8 cellular contexts compared by ENCODE assay signal in genomic region chr19:57599377-57599760, GRCh38. TPM values are rescaled to one million over a fixed set of nuclear protein-coding genes. Genes with fewer than 3 reads are reported as not detected.
A peak's percentile ranks its signal among the peaks of the same experiment; 100 is the strongest.
DNase-seq lines count a peak whose midpoint lies in the region; ATAC-seq, FAIRE-seq and TF ChIP-seq lines count a peak whose summit lies in the region.

No MANE protein-coding gene starts in this region.

- H3K27ac ChIP-seq in KMS-11, result no peak overlapping the region
- H3K27ac ChIP-seq in endothelial cell of umbilical vein (ENCODE audit: insufficient read depth, low read depth, low read length), result no peak overlapping the region
- no peak overlapping the region for H3K27ac ChIP-seq in rectal smooth muscle tissue (ENCODE audit: low read depth, low read length)

- H3K79me2 ChIP-seq in KMS-11 (ENCODE audit: insufficient read depth, low read depth) (no peaks in the 10 kb centered on the region), endothelial cell of umbilical vein (ENCODE audit: control insufficient read depth, insufficient read depth, low read length) (no peaks in the 10 kb centered on the region)

- H3K27me3 ChIP-seq in KMS-11 (ENCODE audit: insufficient read depth, low read depth) (no peaks in the 10 kb centered on the region), endothelial cell of umbilical vein (ENCODE audit: control insufficient read depth in 2 of 2, insufficient read depth in 2 of 2, low read length in 2 of 2) (no peaks in the 10 kb centered on the region), rectal smooth muscle tissue (ENCODE audit: control insufficient read depth, insufficient read depth, low read length) (no peaks in the 10 kb centered on the region)

- peak overlapping the region; percentile 57; the same call in 1 of the 2 replicates for H3K4me2 ChIP-seq in KMS-11
- peak overlapping the region; percentile 33 for H3K4me2 ChIP-seq in endothelial cell of umbilical vein (ENCODE audit: insufficient read depth, low read length)

- H2AFZ ChIP-seq in KMS-11 (ENCODE audit: low read depth), result peak overlapping the region; percentile 76
- H2AFZ ChIP-seq in endothelial cell of umbilical vein (ENCODE audit: low read depth, low read length), result peak overlapping the region; percentile 96

- CTCF ChIA-PET in endothelial cell of umbilical vein (lab: Charles Lee), result no interaction called here

- dilution Hi-C loops in endothelial cell of umbilical vein (cut with MboI; ENCODE audit: extremely low pct_ligation_motif_present, low sequenced_read_pairs), result no loop called here

- H3K4me3 ChIP-seq in KMS-11 (IDR thresholded peaks at IDR 0.05; ENCODE audit: insufficient read depth, low read depth, low read length) (no peak overlapping the region), endothelial cell of umbilical vein (replicated peaks in 1 of 3; ENCODE audit: insufficient read depth in 1 of 3, low read depth in 1 of 3, low read length in 3 of 3) (peak overlapping the region in 2 of 3 experiments; percentile 61 to 76), rectal smooth muscle tissue (ENCODE audit: low read length) (peak overlapping the region; percentile 86)

- H3K9me3 ChIP-seq in endothelial cell of umbilical vein (replicated peaks; ENCODE audit: control insufficient read depth, insufficient read depth, low read length), result no peaks in the 10 kb centered on the region

- H3K4me1 ChIP-seq in KMS-11 (ENCODE audit: low read depth, poor library complexity, severe bottlenecking) (no peaks in the 10 kb centered on the region), endothelial cell of umbilical vein (ENCODE audit: control insufficient read depth, extremely low read depth, insufficient read depth, low read length) (peaks cover 2% of the 10 kb centered on the region), rectal smooth muscle tissue (ENCODE audit: control insufficient read depth, insufficient read depth, low read length) (peaks cover 7% of the 10 kb centered on the region)

- POLR2A ChIA-PET in endothelial cell of umbilical vein (lab: Charles Lee), result no interaction called here

- no peak for TF ChIP-seq POLR2A in endothelial cell of umbilical vein (IDR thresholded peaks at IDR 0.05; ENCODE audit: low read depth, low read length)

- no TSS peak for BruUV-seq in endothelial cell of umbilical vein (replicated peaks; lab: Mats Ljungman, UMichigan)

- intact Hi-C loops in endothelial cell of umbilical vein (cut with micrococcal nuclease), result loop anchor here (1.0 kb wide), 3 partner anchors 15 to 34 kb away; partner anchors contain the start of genes ZNF134 and ZNF211

- TF ChIP-seq CTCF in KMS-11 (conservative IDR thresholded peaks at IDR 0.05; ENCODE audit: low read depth, low read length) (no peak), endothelial cell of umbilical vein (IDR thresholded peaks at IDR 0.05; ENCODE audit: extremely low read depth in 1 of 2, insufficient read depth in 1 of 2, low read depth in 1 of 2, low read length in 2 of 2) (no peak)

- ATAC-seq in GM18520 (IDR thresholded peaks at IDR 0.05; ENCODE audit: unreplicated experiment), result peak; percentile 14
- no peak for ATAC-seq in HG03108 (IDR thresholded peaks at IDR 0.05; ENCODE audit: unreplicated experiment)

- H4K20me1 ChIP-seq in KMS-11 (ENCODE audit: insufficient read depth), result no peaks in the 10 kb centered on the region
- no peaks in the 10 kb centered on the region for H4K20me1 ChIP-seq in endothelial cell of umbilical vein (replicated peaks; ENCODE audit: control insufficient read depth, extremely low read depth, insufficient read depth, low read length)

- DNase-seq in endothelial cell of umbilical vein (ENCODE audit: low read depth, low spot score), result no peak
- no peak for DNase-seq in stimulated activated CD4-positive, alpha-beta T cell treated with anti-CD3 and anti-CD28 coated beads, Interleukin-2, amount 100 ng/mL, for 48 hours
- no peak for DNase-seq in COR-L47 (lab: John Stamatoyannopoulos, UW)
- no peak for DNase-seq in T1000 (lab: John Stamatoyannopoulos, UW)

- H3K9me1 ChIP-seq in endothelial cell of umbilical vein (replicated peaks; ENCODE audit: control insufficient read depth, extremely low read depth, insufficient read depth, low read length), result no peaks in the 10 kb centered on the region

- H3K36me3 ChIP-seq in KMS-11 (ENCODE audit: insufficient read depth), result no peaks in the 10 kb centered on the region
- H3K36me3 ChIP-seq in endothelial cell of umbilical vein (ENCODE audit: control insufficient read depth in 2 of 2, extremely low read depth in 1 of 2, insufficient read depth in 2 of 2, low read length in 2 of 2), result no peaks in the 10 kb centered on the region
- peaks cover 7% of the 10 kb centered on the region for H3K36me3 ChIP-seq in rectal smooth muscle tissue (ENCODE audit: control insufficient read depth, insufficient read depth, low read length)

- no peak for FAIRE-seq in endothelial cell of umbilical vein (lab: Jason Lieb, UNC)

- H3K9ac ChIP-seq in KMS-11 (no peak overlapping the region), endothelial cell of umbilical vein (replicated peaks; ENCODE audit: extremely low read depth, insufficient read depth, low read length) (no peak overlapping the region), rectal smooth muscle tissue (ENCODE audit: low read length) (no peak overlapping the region)

TF ChIP-seq in endothelial cell of umbilical vein, 7 proteins besides CTCF, POLR2A, EP300 and RAD21:
- TF ChIP-seq MAX (IDR thresholded peaks at IDR 0.05; ENCODE audit: insufficient read depth, insufficient read length) (no peak), FOS (IDR thresholded peaks at IDR 0.05; ENCODE audit: borderline replicate concordance, insufficient read depth, low read length) (no peak), GATA2 (IDR thresholded peaks at IDR 0.05; ENCODE audit: insufficient read depth, insufficient read length, low read depth, low read length) (no peak), EZH2 (IDR thresholded peaks at IDR 0.05; ENCODE audit: borderline replicate concordance, low read depth, low read length, severe bottlenecking) (no peak), POLR2AphosphoS5 (IDR thresholded peaks at IDR 0.05; ENCODE audit: insufficient read depth, low read depth, low read length) (no peak), JUN (IDR thresholded peaks at IDR 0.05; ENCODE audit: borderline replicate concordance, insufficient read depth, insufficient read length, low read depth) (no peak), MYC (IDR thresholded peaks at IDR 0.05; ENCODE audit: low read depth, low read length) (no peak)

RNA-seq across cellular contexts. Expression of gene ZNF530, which starts 0.3 kb away (rescaled TPM):
- 4.0 TPM in 2 replicates for total RNA-seq in endothelial cell of umbilical vein
- 1.5 and 1.7 TPM in 2 replicates for polyA plus RNA-seq in endothelial cell of umbilical vein
- 1.9 and 2.0 TPM in 2 replicates for polyA plus RNA-seq in endothelial cell of umbilical vein (2011; cell fraction: cytosol; rRNA removed)
- polyA plus RNA-seq in endothelial cell of umbilical vein (2011; cell fraction: nucleus; rRNA removed), result 1.8 and 3.3 TPM in 2 replicates
- 1.6 and 1.9 TPM in 2 replicates for polyA plus RNA-seq in endothelial cell of umbilical vein (2012)
- 1.6 and 3.4 TPM in 2 replicates for polyA minus RNA-seq in endothelial cell of umbilical vein
- 3.2 TPM for polyA minus RNA-seq in endothelial cell of umbilical vein (2011; cell fraction: cytosol; rRNA and poly(A)+ RNA removed)
- polyA minus RNA-seq in endothelial cell of umbilical vein (2011; cell fraction: nucleus; rRNA and poly(A)+ RNA removed), result 1.5 and 1.7 TPM in 2 replicates

RNA-seq across cellular contexts. Expression of gene ZNF134, which starts 14.7 kb away (rescaled TPM):
- 11.1 and 12.3 TPM in 2 replicates for total RNA-seq in endothelial cell of umbilical vein
- polyA plus RNA-seq in endothelial cell of umbilical vein, result 3.5 and 6.4 TPM in 2 replicates
- polyA plus RNA-seq in endothelial cell of umbilical vein (2011; cell fraction: cytosol; rRNA removed), result 4.0 and 5.2 TPM in 2 replicates
- 5.0 and 7.3 TPM in 2 replicates for polyA plus RNA-seq in endothelial cell of umbilical vein (2011; cell fraction: nucleus; rRNA removed)
- polyA plus RNA-seq in endothelial cell of umbilical vein (2012), result 7.2 and 7.7 TPM in 2 replicates
- polyA minus RNA-seq in endothelial cell of umbilical vein, result 9.2 and 12.6 TPM in 2 replicates
- polyA minus RNA-seq in endothelial cell of umbilical vein (2011; cell fraction: cytosol; rRNA and poly(A)+ RNA removed), result 3.5 TPM
- polyA minus RNA-seq in endothelial cell of umbilical vein (2011; cell fraction: nucleus; rRNA and poly(A)+ RNA removed), result 9.9 and 10.3 TPM in 2 replicates

RNA-seq across cellular contexts. Expression of gene ZIK1, which starts 15.4 kb away (rescaled TPM):
- total RNA-seq in endothelial cell of umbilical vein, result 1.3 and 2.4 TPM in 2 replicates
- 0.79 and 0.99 TPM in 2 replicates for polyA plus RNA-seq in endothelial cell of umbilical vein
- polyA plus RNA-seq in endothelial cell of umbilical vein (2011; cell fraction: cytosol; rRNA removed), result 0.84 and 0.96 TPM in 2 replicates
- 0.63 and 1.4 TPM in 2 replicates for polyA plus RNA-seq in endothelial cell of umbilical vein (2011; cell fraction: nucleus; rRNA removed)
- 0.26 and 0.37 TPM in 2 replicates for polyA plus RNA-seq in endothelial cell of umbilical vein (2012)
- 0.58 and 1.6 TPM in 2 replicates for polyA minus RNA-seq in endothelial cell of umbilical vein
- not detected for polyA minus RNA-seq in endothelial cell of umbilical vein (2011; cell fraction: cytosol; rRNA and poly(A)+ RNA removed)
- polyA minus RNA-seq in endothelial cell of umbilical vein (2011; cell fraction: nucleus; rRNA and poly(A)+ RNA removed), result 0.82 and 0.96 TPM in 2 replicates

RNA-seq across cellular contexts. Expression of gene ZNF416, which starts 20.7 kb away (rescaled TPM):
- total RNA-seq in endothelial cell of umbilical vein, result 3.8 and 4.2 TPM in 2 replicates
- polyA plus RNA-seq in endothelial cell of umbilical vein, result 1.4 and 1.5 TPM in 2 replicates
- 1.7 and 2.0 TPM in 2 replicates for polyA plus RNA-seq in endothelial cell of umbilical vein (2011; cell fraction: cytosol; rRNA removed)
- 2.0 and 2.2 TPM in 2 replicates for polyA plus RNA-seq in endothelial cell of umbilical vein (2011; cell fraction: nucleus; rRNA removed)
- 2.8 and 3.0 TPM in 2 replicates for polyA plus RNA-seq in endothelial cell of umbilical vein (2012)
- polyA minus RNA-seq in endothelial cell of umbilical vein, result 2.4 and 4.9 TPM in 2 replicates
- 1.9 TPM for polyA minus RNA-seq in endothelial cell of umbilical vein (2011; cell fraction: cytosol; rRNA and poly(A)+ RNA removed)
- 3.5 and 4.7 TPM in 2 replicates for polyA minus RNA-seq in endothelial cell of umbilical vein (2011; cell fraction: nucleus; rRNA and poly(A)+ RNA removed)

RNA-seq across cellular contexts. Expression of gene ZNF211, which starts 33.6 kb away (rescaled TPM):
- 8.6 and 9.4 TPM in 2 replicates for total RNA-seq in endothelial cell of umbilical vein
- 4.7 and 6.3 TPM in 2 replicates for polyA plus RNA-seq in endothelial cell of umbilical vein
- 4.8 and 6.7 TPM in 2 replicates for polyA plus RNA-seq in endothelial cell of umbilical vein (2011; cell fraction: cytosol; rRNA removed)
- 17.5 and 18.2 TPM in 2 replicates for polyA plus RNA-seq in endothelial cell of umbilical vein (2011; cell fraction: nucleus; rRNA removed)
- 5.6 and 6.8 TPM in 2 replicates for polyA plus RNA-seq in endothelial cell of umbilical vein (2012)
- 6.6 and 10.8 TPM in 2 replicates for polyA minus RNA-seq in endothelial cell of umbilical vein
- polyA minus RNA-seq in endothelial cell of umbilical vein (2011; cell fraction: cytosol; rRNA and poly(A)+ RNA removed), result 2.0 TPM
- 9.3 and 9.9 TPM in 2 replicates for polyA minus RNA-seq in endothelial cell of umbilical vein (2011; cell fraction: nucleus; rRNA and poly(A)+ RNA removed)
